ENCODE assay signal across 8 cellular contexts in the genomic region with DNA sequence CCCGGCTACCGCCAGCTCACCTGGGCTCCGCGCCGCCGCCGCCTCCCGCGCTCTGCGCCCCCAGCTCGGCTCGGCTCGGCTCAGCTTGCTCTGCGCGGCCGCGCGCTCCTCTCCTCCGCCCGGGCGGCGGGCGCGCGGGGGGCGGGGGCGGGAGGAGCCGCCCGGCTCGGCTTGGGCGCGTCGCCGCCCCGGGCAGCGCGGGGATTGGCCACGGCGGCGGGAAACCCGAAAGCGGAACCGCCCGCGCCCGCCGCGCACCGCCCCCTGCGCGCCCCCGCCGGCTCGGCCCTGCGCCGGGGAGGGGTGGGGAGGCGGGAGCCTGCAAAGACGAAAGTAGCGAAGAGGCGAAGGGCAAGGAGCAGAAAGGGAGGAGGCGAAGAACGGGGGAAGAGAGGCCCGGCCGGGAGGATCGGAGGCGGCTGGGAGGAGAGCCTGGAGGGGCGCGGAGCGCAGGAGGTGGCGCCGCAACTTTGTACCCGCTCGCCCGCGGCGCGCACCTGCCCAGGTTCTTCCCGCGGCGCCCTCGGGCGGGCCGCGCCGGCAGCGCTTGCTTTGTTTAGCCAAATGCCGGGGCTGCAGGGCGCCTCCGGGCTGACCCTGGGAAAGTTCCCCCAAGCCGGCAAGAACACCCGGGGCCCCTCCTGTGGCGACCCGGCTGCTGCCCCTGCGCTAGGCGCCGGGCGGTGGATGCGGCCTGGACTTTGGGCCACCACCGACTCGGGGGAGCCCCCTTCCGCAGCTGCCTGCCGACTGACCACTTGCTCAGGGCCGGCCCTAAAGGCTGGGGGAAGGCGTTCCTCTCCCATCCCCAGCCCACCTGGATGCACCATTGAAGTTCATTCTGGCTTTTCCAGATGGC. TPM values are rescaled to one million over a fixed set of nuclear protein-coding genes. Genes with fewer than 3 reads are reported as not detected.
DNase-seq lines count a peak whose midpoint lies in the region; ATAC-seq and TF ChIP-seq lines count a peak whose summit lies in the region.

A gene (minus strand): TSS at position 92 of the 859 bp plus-strand sequence. CDS start 22,183 bp downstream, outside the sequence.

- DNase-seq in Calu3, result peak; percentile 94
- DNase-seq in activated T-cell treated with anti-CD3 and anti-CD28 coated beads for 24 hours (ENCODE audit: low read depth), result peak; percentile 84
- peak; percentile 12 for DNase-seq in epithelial cell of prostate (ENCODE audit: low read depth, low spot score)
- peak; percentile 87 to 94 (median 90) for DNase-seq in mucosa of descending colon
- DNase-seq in stimulated activated CD8-positive, alpha-beta memory T cell treated with anti-CD3 and anti-CD28 coated beads, Interleukin-4, amount 100 ng/mL, for 1 hour (ENCODE audit: low read depth in 2 of 2, low spot score in 1 of 2), result peak; percentile 55 to 74

- H3K4me3 ChIP-seq in HUES48 (ENCODE audit: low read depth, low read length) (peak within 1 kb of the TSS; percentile 81), OCI-LY3 (ENCODE audit: low read length) (peak within 1 kb of the TSS; percentile 98), mucosa of descending colon (peak within 1 kb of the TSS; percentile 86)

- peaks cover 26% of the 10 kb centered on the region for H3K36me3 Mint-ChIP-seq in Calu3 (ENCODE audit: insufficient read depth, unreplicated experiment)

- H3K27ac ChIP-seq in HUES48 (ENCODE audit: low read depth, low read length) (peak within 1 kb of the TSS; percentile 83), OCI-LY3 (ENCODE audit: low read length) (peak within 1 kb of the TSS; percentile 49), epithelial cell of prostate (peak within 1 kb of the TSS; percentile 33)

- peak; percentile 60 for ATAC-seq in GM21367 (IDR thresholded peaks at IDR 0.05; ENCODE audit: unreplicated experiment)
- peak; percentile 90 for ATAC-seq in mucosa of descending colon

- no peak for TF ChIP-seq CTCF in Calu3 (IDR thresholded peaks at IDR 0.05; ENCODE audit: unreplicated experiment)
- TF ChIP-seq CTCF in OCI-LY3 (IDR thresholded peaks at IDR 0.05; ENCODE audit: low read depth, low read length), result peak; percentile 35
- no peak for TF ChIP-seq CTCF in mucosa of descending colon (IDR thresholded peaks at IDR 0.05)

- H3K9me3 ChIP-seq in HUES48 (ENCODE audit: control insufficient read depth, insufficient read depth, low read length) (no peaks in the 10 kb centered on the region), OCI-LY3 (ENCODE audit: insufficient read depth, low read length) (no peaks in the 10 kb centered on the region), mucosa of descending colon (no peaks in the 10 kb centered on the region)

- H3K36me3 ChIP-seq in HUES48 (ENCODE audit: control insufficient read depth, insufficient read depth, low read length) (no peaks in the 10 kb centered on the region), OCI-LY3 (replicated peaks; ENCODE audit: low read depth, low read length) (peaks cover 8% of the 10 kb centered on the region), mucosa of descending colon (ENCODE audit: low read depth) (no peaks in the 10 kb centered on the region)

- no peaks in the 10 kb centered on the region for H3K4me1 Mint-ChIP-seq in Calu3 (ENCODE audit: low read depth, unreplicated experiment)

- H3K79me2 ChIP-seq in OCI-LY3 (ENCODE audit: low read length), result peaks cover 43% of the 10 kb centered on the region

- peak within 1 kb of the TSS; percentile 88 for H3K4me3 Mint-ChIP-seq in Calu3 (ENCODE audit: low read depth, unreplicated experiment)

- H3K27me3 Mint-ChIP-seq in Calu3 (ENCODE audit: unreplicated experiment), result no peaks in the 10 kb centered on the region

- H3K9me3 Mint-ChIP-seq in Calu3 (ENCODE audit: low read depth, unreplicated experiment), result no peaks in the 10 kb centered on the region

- CTCF ChIA-PET in Calu3 (lab: Charles Lee), result interaction anchor here (0.6 to 1.5 kb wide), 2 partner anchors 24 to 1150 kb away, joined by 3 to 7 read pairs; no protein-coding TSS in a partner anchor

- intact Hi-C loops in Calu3 (cut with micrococcal nuclease; ENCODE audit: unreplicated experiment), result no loop called here
- intact Hi-C loops in mucosa of descending colon (cut with DNase I, micrococcal nuclease), result no loop called here

- peak within 1 kb of the TSS; percentile 50 for H3K27ac Mint-ChIP-seq in Calu3 (ENCODE audit: unreplicated experiment)

- H3K4me2 ChIP-seq in OCI-LY3 (ENCODE audit: low read length), result peak within 1 kb of the TSS; percentile 92

- no peaks in the 10 kb centered on the region; the same call in 1 of the 2 replicates for H4K20me1 ChIP-seq in OCI-LY3 (ENCODE audit: insufficient read depth, low read length)

- H3K9ac ChIP-seq in HUES48 (ENCODE audit: low read depth, low read length) (peak within 1 kb of the TSS; percentile 85), OCI-LY3 (ENCODE audit: low read length) (peak within 1 kb of the TSS; percentile 90)

- H3K27me3 ChIP-seq in HUES48 (ENCODE audit: control insufficient read depth, insufficient read depth, low read length) (no peaks in the 10 kb centered on the region), OCI-LY3 (ENCODE audit: low read depth, low read length) (peaks cover 2% of the 10 kb centered on the region)

- no TSS peak for BruUV-seq in Calu3 (replicated peaks; lab: Mats Ljungman, UMichigan)

- H3K4me1 ChIP-seq in HUES48 (ENCODE audit: control insufficient read depth, insufficient read depth, low read length), result peaks cover 3% of the 10 kb centered on the region; the same call in 1 of the 2 replicates
- peaks cover 17% of the 10 kb centered on the region for H3K4me1 ChIP-seq in OCI-LY3 (ENCODE audit: low read length)
- H3K4me1 ChIP-seq in mucosa of descending colon (ENCODE audit: low read depth), result peaks cover 14% of the 10 kb centered on the region

- H2AFZ ChIP-seq in OCI-LY3 (ENCODE audit: low read depth, low read length), result peak within 1 kb of the TSS; percentile 36

RNA-seq across cellular contexts. Expression of the gene that starts here (rescaled TPM):
- total RNA-seq in Calu3 (2022) (34.0 and 35.7 TPM in 2 replicates), mucosa of descending colon (10 to 100 TPM; 44.0 to 57.1 (median 47.3) TPM)

Comparison
In these comparisons a context has a peak if more than half of its experiments do, and no peak if none do; other contexts are left out.
1. Peak in every context shown above with its lines: DNase-seq, ATAC-seq, H3K4me3 ChIP-seq and H3K27ac ChIP-seq.
2. DNase-seq: peak in every context shown above with its lines; median percentile 94 in Calu3; 90 in mucosa of descending colon; 84 in activated T-cell treated with anti-CD3 and anti-CD28 coated beads for 24 hours; 64 in stimulated activated CD8-positive, alpha-beta memory T cell treated with anti-CD3 and anti-CD28 coated beads, Interleukin-4, amount 100 ng/mL, for 1 hour; 12 in epithelial cell of prostate.
3. H3K27ac ChIP-seq: peak in every context shown above with its lines; median percentile 83 in HUES48; 49 in OCI-LY3; 33 in epithelial cell of prostate.